In the genomic region with DNA sequence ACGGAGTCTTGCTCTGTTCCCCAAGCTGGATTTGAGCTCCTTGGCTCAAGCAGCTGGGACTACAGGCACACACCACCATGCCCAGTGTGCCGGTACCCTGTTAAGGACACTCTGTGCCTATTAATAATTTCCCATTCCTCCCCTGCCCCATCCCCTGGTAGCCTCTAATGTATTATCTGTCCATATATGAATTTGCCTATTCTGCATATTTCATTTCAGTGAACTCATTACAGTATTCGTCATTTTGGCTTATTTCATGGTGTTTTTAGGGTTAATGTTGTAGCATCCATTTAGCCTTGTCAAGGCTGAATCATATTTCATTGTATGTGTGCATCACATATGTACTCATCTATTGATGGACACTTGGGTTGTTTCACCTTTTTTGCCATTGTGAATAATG, we compare ENCODE assay signal across 14 cellular contexts. TPM values are rescaled to one million over a fixed set of nuclear protein-coding genes. Genes with fewer than 3 reads are reported as not detected.
DNase-seq lines count a peak whose midpoint lies in the region; ATAC-seq and TF ChIP-seq lines count a peak whose summit lies in the region.
"Had no signal": no experiment of that assay in that cellular context is flagged by ENCODE, and none has a peak within 500 bp of the region (broad histone marks: within the 10 kb centered on the region; RNA-seq: fewer than 3 reads in every experiment).

No MANE protein-coding gene starts in this region.

- H3K9me3 Mint-ChIP-seq in chondrocyte (ENCODE audit: low read depth) = no peaks in the 10 kb centered on the region
- H3K9me3 Mint-ChIP-seq in neural progenitor cell = no peaks in the 10 kb centered on the region

- H3K27me3 ChIP-seq in DND-41 (ENCODE audit: insufficient read depth, low read length, poor library complexity) = no peaks in the 10 kb centered on the region
- no peaks in the 10 kb centered on the region for H3K27me3 ChIP-seq in Loucy (ENCODE audit: insufficient read depth, low read length, poor library complexity, severe bottlenecking)
- H3K27me3 ChIP-seq in neural progenitor cell = no peaks in the 10 kb centered on the region
- H3K27me3 ChIP-seq: brain microvascular endothelial cell, tibial nerve had no signal

- DNase-seq in DND-41 = no peak
- DNase-seq in chondrocyte (ENCODE audit: low spot score) = no peak
- DNase-seq in neural progenitor cell (ENCODE audit: low spot score) = no peak
- no peak for DNase-seq in lower leg skin (ENCODE audit: low spot score in 2 of 2)
- DNase-seq in NCI-H2227 (lab: John Stamatoyannopoulos, UW; ENCODE audit: unreplicated experiment) = no peak
- DNase-seq: activated CD4-positive, CD25-positive, alpha-beta regulatory T cell treated with anti-CD3 and anti-CD28 coated beads, Interleukin-2, amount 50 U/mL, for 72 hours; brain microvascular endothelial cell; erythroblast; NCI-H2107; posterior cingulate gyrus had no signal

- ATAC-seq in DND-41 (ENCODE audit: insufficient read depth, low read depth) (no peak), HG03520 (IDR thresholded peaks at IDR 0.05; ENCODE audit: unreplicated experiment) (no peak)

- H3K9me3 ChIP-seq in DND-41 (ENCODE audit: insufficient read depth, low read length, severe bottlenecking) = no peaks in the 10 kb centered on the region
- no peaks in the 10 kb centered on the region for H3K9me3 ChIP-seq in Loucy (ENCODE audit: insufficient read depth, low read depth, low read length)
- H3K9me3 ChIP-seq in neural progenitor cell (ENCODE audit: low read depth) = no peaks in the 10 kb centered on the region
- H3K9me3 ChIP-seq: tibial nerve had no signal

- peaks cover 40% of the 10 kb centered on the region for H3K4me1 ChIP-seq in DND-41 (ENCODE audit: insufficient read depth, low read length)
- peaks cover 35% of the 10 kb centered on the region for H3K4me1 ChIP-seq in Loucy (ENCODE audit: insufficient read depth, low read length, poor library complexity, severe bottlenecking)
- peaks cover 5% of the 10 kb centered on the region for H3K4me1 ChIP-seq in neural progenitor cell

- H2AFZ ChIP-seq in DND-41 (ENCODE audit: low read depth, low read length) (no peak overlapping the region), Loucy (ENCODE audit: low read length) (no peak overlapping the region), neural progenitor cell (replicated peaks) (no peak overlapping the region)

- intact Hi-C loops in lower leg skin (cut with DNase I; ENCODE audit: low total_unique reads) = no loop called here

- H3K27ac ChIP-seq in DND-41 (ENCODE audit: low read length) = peak overlapping the region; percentile 24; the same call in 1 of the 2 replicates
- H3K27ac ChIP-seq in neural progenitor cell = no peak overlapping the region
- H3K27ac ChIP-seq: brain microvascular endothelial cell, RWPE1, tibial nerve had no signal

- H3K79me2 ChIP-seq in DND-41 (ENCODE audit: insufficient read depth, low read length) = peaks cover 67% of the 10 kb centered on the region
- H3K79me2 ChIP-seq in Loucy (ENCODE audit: insufficient read depth, low read length) = peaks cover 66% of the 10 kb centered on the region
- H3K79me2 ChIP-seq in neural progenitor cell (ENCODE audit: low read depth) = peaks cover 60% of the 10 kb centered on the region

- H3K4me2 ChIP-seq in DND-41 (ENCODE audit: insufficient read depth, low read length) (peak overlapping the region; percentile 74), Loucy (ENCODE audit: low read depth, low read length, poor library complexity, severe bottlenecking) (peak overlapping the region; percentile 97), neural progenitor cell (peak overlapping the region; percentile 87)

- peak overlapping the region; percentile 33 for H3K4me3 Mint-ChIP-seq in chondrocyte (ENCODE audit: unreplicated experiment)
- peak overlapping the region; percentile 77 for H3K4me3 Mint-ChIP-seq in neural progenitor cell

- H3K9me2 ChIP-seq in Loucy (replicated peaks; ENCODE audit: low read depth, low read length) = no peaks in the 10 kb centered on the region

- H3K36me3 ChIP-seq in DND-41 (ENCODE audit: insufficient read depth, low read length) (peaks cover 70% of the 10 kb centered on the region), Loucy (ENCODE audit: insufficient read depth, low read length) (peaks cover 29% of the 10 kb centered on the region), neural progenitor cell (peaks cover 3% of the 10 kb centered on the region)

- H3K4me1 Mint-ChIP-seq in chondrocyte (ENCODE audit: low read depth) = peaks cover 40% of the 10 kb centered on the region
- peaks cover 19% of the 10 kb centered on the region for H3K4me1 Mint-ChIP-seq in neural progenitor cell

- H3F3A ChIP-seq in Loucy (ENCODE audit: low read depth) (no peaks in the 10 kb centered on the region), neural progenitor cell (ENCODE audit: low read depth) (peaks cover 20% of the 10 kb centered on the region)

- 91 to 93% methylated on average over 3 of the region's 3 CpGs for WGBS in lower leg skin, 2 donors

- no peak for TF ChIP-seq CTCF in DND-41 (IDR thresholded peaks at IDR 0.05; ENCODE audit: borderline replicate concordance, extremely low read depth, low read length, poor library complexity, severe bottlenecking)
- no peak for TF ChIP-seq CTCF in Loucy (conservative IDR thresholded peaks at IDR 0.05; ENCODE audit: low read length)
- no peak for TF ChIP-seq CTCF in chondrocyte (IDR thresholded peaks at IDR 0.05)
- TF ChIP-seq CTCF in neural progenitor cell (IDR thresholded peaks at IDR 0.05) = no peak
- TF ChIP-seq CTCF in lower leg skin (IDR thresholded peaks at IDR 0.05) = no peak

- H4K20me1 ChIP-seq in DND-41 (ENCODE audit: insufficient read depth, low read length) = peaks cover 51% of the 10 kb centered on the region
- H4K20me1 ChIP-seq in Loucy (ENCODE audit: insufficient read depth, low read length, poor library complexity, severe bottlenecking) = peaks cover 57% of the 10 kb centered on the region
- peaks cover 58% of the 10 kb centered on the region for H4K20me1 ChIP-seq in neural progenitor cell (ENCODE audit: low read depth)

- H3K36me3 Mint-ChIP-seq in chondrocyte (ENCODE audit: low read depth) (peaks cover 12% of the 10 kb centered on the region), neural progenitor cell (peaks cover 26% of the 10 kb centered on the region)

- peak overlapping the region in 1 of 2 experiments; percentile 39; a peak in 3 of 4 replicates for H3K4me3 ChIP-seq in DND-41 (ENCODE audit: low read depth in 1 of 2, low read length in 2 of 2)
- H3K4me3 ChIP-seq in Loucy (ENCODE audit: low read length, poor library complexity, severe bottlenecking) = peak overlapping the region; percentile 97
- H3K4me3 ChIP-seq in neural progenitor cell = peak overlapping the region; percentile 20
- H3K4me3 ChIP-seq in lower leg skin (ENCODE audit: low read depth, poor library complexity, severe bottlenecking) = no peak overlapping the region

- no peak for TF ChIP-seq POLR2A in lower leg skin (IDR thresholded peaks at IDR 0.05)

- H3K9ac ChIP-seq in DND-41 (ENCODE audit: low read depth, low read length) = no peak overlapping the region
- H3K9ac ChIP-seq in Loucy (ENCODE audit: low read depth, low read length, poor library complexity, severe bottlenecking) = peak overlapping the region; percentile 54
- no peak overlapping the region for H3K9ac ChIP-seq in neural progenitor cell

- H3K27ac Mint-ChIP-seq in chondrocyte (ENCODE audit: unreplicated experiment) = peak overlapping the region; percentile 12
- H3K27ac Mint-ChIP-seq in neural progenitor cell = no peak overlapping the region

- no peaks in the 10 kb centered on the region for H3K27me3 Mint-ChIP-seq in chondrocyte (ENCODE audit: low read depth)
- peaks cover 4% of the 10 kb centered on the region for H3K27me3 Mint-ChIP-seq in neural progenitor cell (ENCODE audit: insufficient read depth, low read depth)

RNA-seq across cellular contexts. Expression of a gene that starts 2.8 kb away (rescaled TPM):
- total RNA-seq in chondrocyte = 172 to 216 TPM (median 176 TPM) in 3 replicates
- 51.0 and 101 TPM in 2 replicates for total RNA-seq in neural progenitor cell (ENCODE audit: low replicate concordance)
- 10 to 100 TPM; 51.8 to 91.3 (median 56.3) TPM for total RNA-seq in lower leg skin

RNA-seq across cellular contexts. Expression of a gene that starts 33.6 kb away (rescaled TPM):
- total RNA-seq in chondrocyte = 3.1 to 4.7 TPM (median 4.2 TPM) in 3 replicates
- total RNA-seq in neural progenitor cell (ENCODE audit: low replicate concordance) = 39.8 and 74.7 TPM in 2 replicates
- total RNA-seq in lower leg skin = 10 to 100 TPM in 1 of 4 donors, 1 to 10 TPM in 2, under 1 TPM in 1; 0.53 to 15.3 (median 2.0) TPM

RNA-seq across cellular contexts. Expression of a gene that starts 33.7 kb away (rescaled TPM):
- 10.9 to 13.9 TPM (median 11.4 TPM) in 3 replicates for total RNA-seq in chondrocyte
- 11.4 and 22.6 TPM in 2 replicates for total RNA-seq in neural progenitor cell (ENCODE audit: low replicate concordance)
- total RNA-seq in lower leg skin = 10 to 100 TPM; 27.2 to 42.1 (median 29.8) TPM
